In genomic region chr14:51776102-51776894, GRCh38 we compare ENCODE assay signal across 9 cellular contexts.
DNase-seq lines count a peak whose midpoint lies in the region; ATAC-seq and TF ChIP-seq lines count a peak whose summit lies in the region.
"Had no signal": no experiment of that assay in that cellular context is flagged by ENCODE, and none has a peak within 500 bp of the region (broad histone marks: within the 10 kb centered on the region; RNA-seq: fewer than 3 reads in every experiment).

No MANE protein-coding gene starts in this region.

- intact Hi-C loops in activated CD4-positive, alpha-beta T cell treated with anti-CD3 and anti-CD28 coated beads for 36 hours (cut with DNase I, micrococcal nuclease): loop anchor here (1.0 to 2.0 kb wide), 4 partner anchors 123 to 493 kb away; no protein-coding TSS in a partner anchor

- TF ChIP-seq CTCF in brain microvascular endothelial cell (IDR thresholded peaks at IDR 0.05; ENCODE audit: low read depth, low read length, missing control alignments): peak; percentile 85

- H3K27ac ChIP-seq in brain microvascular endothelial cell (no peak overlapping the region), iPS-18a (ENCODE audit: low read length) (no peak overlapping the region)

- in situ Hi-C loops in brain microvascular endothelial cell (cut with HindIII; ENCODE audit: low pct_ligation_motif_present, low sequenced_read_pairs): no loop called here

- H3K9ac ChIP-seq in iPS-18a (ENCODE audit: low read length): no peak overlapping the region

- H3K4me3 Mint-ChIP-seq in activated CD4-positive, alpha-beta T cell treated with anti-CD3 and anti-CD28 coated beads for 36 hours: no peak overlapping the region
- H3K4me3 Mint-ChIP-seq: dendritic cell treated with granulocyte-macrophage colony-stimulating factor and Interleukin-4, amounts not matched to agents 40 ng/mL and 50 ng/mL, for 4 days had no signal

- DNase-seq in activated CD4-positive, alpha-beta T cell treated with anti-CD3 and anti-CD28 coated beads for 36 hours: peak; percentile 67
- no peak for DNase-seq in activated CD4-positive, alpha-beta T cell treated with anti-CD3 and anti-CD28 coated beads for 1 hour
- DNase-seq in Jurkat, Clone E6-1 (ENCODE audit: low read depth, low spot score): peak; percentile 48
- DNase-seq in SHP77 treated with DMSO at 0.1 percent for 48 hours (lab: John Stamatoyannopoulos, UW) (peak; percentile 59), brain microvascular endothelial cell (peak; percentile 59), smooth muscle cell of the brain vasculature (ENCODE audit: low read depth, low spot score) (peak; percentile 36)

- peaks cover 6% of the 10 kb centered on the region for H3K4me1 ChIP-seq in iPS-18a (ENCODE audit: control insufficient read depth, low read depth, low read length)

- H3K27ac Mint-ChIP-seq in activated CD4-positive, alpha-beta T cell treated with anti-CD3 and anti-CD28 coated beads for 36 hours: no peak overlapping the region
- H3K27ac Mint-ChIP-seq: dendritic cell treated with granulocyte-macrophage colony-stimulating factor and Interleukin-4, amounts not matched to agents 40 ng/mL and 50 ng/mL, for 4 days had no signal

- no peaks in the 10 kb centered on the region for H3K36me3 Mint-ChIP-seq in activated CD4-positive, alpha-beta T cell treated with anti-CD3 and anti-CD28 coated beads for 36 hours (ENCODE audit: low read depth)

- H3K27me3 Mint-ChIP-seq in activated CD4-positive, alpha-beta T cell treated with anti-CD3 and anti-CD28 coated beads for 36 hours: no peaks in the 10 kb centered on the region

- H3K4me1 Mint-ChIP-seq in activated CD4-positive, alpha-beta T cell treated with anti-CD3 and anti-CD28 coated beads for 36 hours: peaks cover 14% of the 10 kb centered on the region

- POLR2A ChIA-PET in activated CD4-positive, alpha-beta T cell treated with anti-CD3 and anti-CD28 coated beads for 36 hours (lab: Charles Lee): interaction anchor here (0.8 kb wide), 1 partner anchor 96 kb away, joined by 3 read pairs; no protein-coding TSS in a partner anchor

- H3K27me3 ChIP-seq in brain microvascular endothelial cell (replicated peaks): no peaks in the 10 kb centered on the region
- H3K27me3 ChIP-seq in iPS-18a (ENCODE audit: control insufficient read depth, insufficient read depth, low read length): peaks cover 6% of the 10 kb centered on the region

- CTCF ChIA-PET in activated CD4-positive, alpha-beta T cell treated with anti-CD3 and anti-CD28 coated beads for 36 hours (lab: Charles Lee): interaction anchor here (0.7 to 6.5 kb wide), 22 partner anchors 10 to 820 kb away, joined by 3 to 49 read pairs (median 4); partner anchors contain the start of gene FRMD6

- H3K36me3 ChIP-seq in brain microvascular endothelial cell (replicated peaks) (no peaks in the 10 kb centered on the region), iPS-18a (ENCODE audit: control insufficient read depth, low read depth, low read length) (no peaks in the 10 kb centered on the region)

- ATAC-seq in activated CD4-positive, alpha-beta T cell treated with anti-CD3 and anti-CD28 coated beads for 36 hours: peak; percentile 68
- no peak for ATAC-seq in HG02759 (IDR thresholded peaks at IDR 0.05; ENCODE audit: unreplicated experiment)

- no peak overlapping the region for H3K4me3 ChIP-seq in Jurkat, Clone E6-1 (ENCODE audit: low read length)
- H3K4me3 ChIP-seq in brain microvascular endothelial cell (ENCODE audit: low read depth, low read length) (no peak overlapping the region), iPS-18a (ENCODE audit: low read length) (peak overlapping the region; percentile 40)

- no peaks in the 10 kb centered on the region for H3K9me3 ChIP-seq in iPS-18a (ENCODE audit: control insufficient read depth, low read depth, low read length)

- H3K9me3 Mint-ChIP-seq in activated CD4-positive, alpha-beta T cell treated with anti-CD3 and anti-CD28 coated beads for 36 hours (ENCODE audit: low read depth): no peaks in the 10 kb centered on the region
- H3K9me3 Mint-ChIP-seq: dendritic cell treated with granulocyte-macrophage colony-stimulating factor and Interleukin-4, amounts not matched to agents 40 ng/mL and 50 ng/mL, for 4 days had no signal
